In the genomic region with DNA sequence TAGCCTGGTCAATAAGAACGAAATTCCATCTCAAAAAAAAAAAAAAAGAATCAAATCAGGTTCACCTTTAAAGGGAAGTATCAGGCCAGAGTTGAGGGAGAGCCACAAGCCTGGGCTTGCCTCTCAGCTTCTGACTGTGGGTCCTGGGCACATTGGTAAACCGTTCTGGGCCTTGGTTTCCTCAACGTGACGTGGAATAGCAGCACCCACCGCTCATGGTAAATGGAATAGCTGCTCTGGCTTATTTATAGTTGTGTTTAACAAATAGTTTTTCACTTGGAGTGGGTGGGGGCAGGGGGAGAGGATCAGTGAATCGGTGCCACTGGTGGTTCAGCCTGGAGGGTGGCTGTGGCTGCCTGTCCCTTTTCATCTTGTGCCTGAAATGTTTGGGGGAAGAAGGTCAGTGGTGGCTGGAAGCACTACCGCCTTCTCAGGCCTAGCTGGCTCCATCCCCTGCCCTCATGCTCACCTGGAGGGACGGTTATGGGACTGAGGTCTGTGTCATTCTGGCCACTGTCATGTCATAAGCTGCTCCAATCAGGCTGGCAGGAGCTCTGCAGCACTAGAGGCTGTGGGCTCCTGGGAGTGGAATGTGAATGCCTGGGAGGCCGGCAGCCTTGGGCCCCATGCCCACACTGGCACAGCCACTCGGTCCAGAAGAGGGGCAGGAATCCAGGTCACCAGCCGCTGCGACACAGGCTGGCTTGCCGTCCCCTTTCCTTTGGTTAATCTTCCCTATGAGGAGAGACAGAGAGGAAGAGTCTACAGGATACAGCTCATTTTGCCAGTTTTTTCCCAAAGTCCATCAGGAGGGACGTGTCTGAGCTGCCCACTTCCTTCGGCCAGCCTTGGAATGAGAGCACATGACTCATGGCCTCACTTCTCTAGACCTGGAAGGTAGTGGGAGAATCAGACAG, we compare ENCODE assay signal across 11 cellular contexts. TPM values are rescaled to one million over a fixed set of nuclear protein-coding genes. Genes with fewer than 3 reads are reported as not detected.
DNase-seq lines count a peak whose midpoint lies in the region; ATAC-seq and TF ChIP-seq lines count a peak whose summit lies in the region.
"Had no signal": no experiment of that assay in that cellular context is flagged by ENCODE, and none has a peak within 500 bp of the region (broad histone marks: within the 10 kb centered on the region; RNA-seq: fewer than 3 reads in every experiment).

No MANE protein-coding gene starts in this region.

- H3K4me3 Mint-ChIP-seq in activated T-cell treated with anti-CD3 and anti-CD28 coated beads, Interleukin-2, amount 50 U/mL, for 4 hours = no peak overlapping the region
- H3K4me3 Mint-ChIP-seq: CD14-positive monocyte had no signal

- peak; percentile 20 for DNase-seq in activated T-cell treated with anti-CD3 and anti-CD28 coated beads, Interleukin-2, amount 50 U/mL, for 1 hour
- no peak for DNase-seq in activated T-cell treated with anti-CD3 and anti-CD28 coated beads, Interleukin-2, amount 50 U/mL, for 4 hours
- DNase-seq in mucosa of descending colon = peak in 2 of 3 donors; percentile 25 to 45

- H3K4me3 ChIP-seq in mucosa of descending colon = no peak overlapping the region
- H3K4me3 ChIP-seq in urinary bladder (ENCODE audit: low read depth, low read length) = no peak overlapping the region

- H3K27ac ChIP-seq in cingulate gyrus (ENCODE audit: low read depth, low read length) (peak overlapping the region; percentile 35), urinary bladder (ENCODE audit: low read depth) (peak overlapping the region; percentile 86)
- H3K27ac ChIP-seq: VCaP had no signal

- no peak for ATAC-seq in activated T-cell treated with anti-CD3 and anti-CD28 coated beads, Interleukin-2, amount 50 U/mL, for 4 hours
- ATAC-seq in mucosa of descending colon (no peak), HG02840 (IDR thresholded peaks at IDR 0.05; ENCODE audit: low FRiP score, unreplicated experiment) (no peak), HG03196 (IDR thresholded peaks at IDR 0.05; ENCODE audit: unreplicated experiment) (no peak), GM18873 (IDR thresholded peaks at IDR 0.05; ENCODE audit: low FRiP score, unreplicated experiment) (no peak)

- 72% methylated on average over 15 of the region's 15 CpGs for WGBS in urinary bladder

- TF ChIP-seq CTCF in mucosa of descending colon (IDR thresholded peaks at IDR 0.05) = no peak

- intact Hi-C loops in mucosa of descending colon (cut with DNase I, micrococcal nuclease) = loop anchor here in 1 of 2 donors (10.0 kb wide), 1 partner anchor 93 kb away; a partner anchor contains a TSS

- H3K9me3 Mint-ChIP-seq in activated T-cell treated with anti-CD3 and anti-CD28 coated beads, Interleukin-2, amount 50 U/mL, for 4 hours = no peaks in the 10 kb centered on the region
- H3K9me3 Mint-ChIP-seq: CD14-positive monocyte had no signal

- no peaks in the 10 kb centered on the region for H3K27me3 Mint-ChIP-seq in activated T-cell treated with anti-CD3 and anti-CD28 coated beads, Interleukin-2, amount 50 U/mL, for 4 hours (ENCODE audit: low read depth)

- peaks cover 10% of the 10 kb centered on the region for H3K4me1 ChIP-seq in mucosa of descending colon (ENCODE audit: low read depth)
- peaks cover 1% of the 10 kb centered on the region for H3K4me1 ChIP-seq in urinary bladder (ENCODE audit: insufficient read depth)

- no peaks in the 10 kb centered on the region for H3K36me3 ChIP-seq in mucosa of descending colon (ENCODE audit: low read depth)
- H3K36me3 ChIP-seq in urinary bladder (ENCODE audit: insufficient read depth) = no peaks in the 10 kb centered on the region

- no peaks in the 10 kb centered on the region for H3K9me3 ChIP-seq in mucosa of descending colon

- no peaks in the 10 kb centered on the region for H3K36me3 Mint-ChIP-seq in activated T-cell treated with anti-CD3 and anti-CD28 coated beads, Interleukin-2, amount 50 U/mL, for 4 hours (ENCODE audit: insufficient read depth)
- H3K36me3 Mint-ChIP-seq: CD14-positive monocyte had no signal

- peaks cover 93% of the 10 kb centered on the region for H3K4me1 Mint-ChIP-seq in activated T-cell treated with anti-CD3 and anti-CD28 coated beads, Interleukin-2, amount 50 U/mL, for 4 hours (ENCODE audit: low read depth)

RNA-seq across cellular contexts. Expression of a gene that starts 27.0 kb away (rescaled TPM):
- 100 to 1,000 TPM in 2 of 3 donors, 10 to 100 TPM in 1; 77.3 to 109 (median 108) TPM for total RNA-seq in activated T-cell treated with anti-CD3 and anti-CD28 coated beads, Interleukin-2, amount 50 U/mL, for 4 hours
- total RNA-seq in mucosa of descending colon = 1 to 10 TPM in 1 of 3 donors, under 1 TPM in 2; 0.44 to 3.2 (median 0.87) TPM
- total RNA-seq in urinary bladder = 0.58 TPM
- polyA plus RNA-seq in urinary bladder = 0.39 TPM
- total RNA-seq: epithelial cell of proximal tubule had no signal

RNA-seq across cellular contexts. Expression of a gene that starts 36.9 kb away (rescaled TPM):
- 1 to 10 TPM; 3.9 to 4.7 (median 4.1) TPM for total RNA-seq in activated T-cell treated with anti-CD3 and anti-CD28 coated beads, Interleukin-2, amount 50 U/mL, for 4 hours
- 10 to 100 TPM in 1 of 3 donors, 1 to 10 TPM in 2; 3.0 to 13.1 (median 3.3) TPM for total RNA-seq in mucosa of descending colon
- 5.4 TPM for total RNA-seq in urinary bladder
- polyA plus RNA-seq in urinary bladder = 5.0 TPM
- total RNA-seq: epithelial cell of proximal tubule had no signal
- polyA plus RNA-seq: CD14-positive monocyte had no signal

Comparison
In these comparisons a context has a peak if more than half of its experiments do, and no peak if none do; other contexts are left out.
1. RNA of a gene that starts 27.0 kb away (total RNA-seq): 77.3 to 109 TPM in activated T-cell treated with anti-CD3 and anti-CD28 coated beads, Interleukin-2, amount 50 U/mL, for 4 hours; 0.44 to 3.2 TPM in mucosa of descending colon and 0.58 TPM in urinary bladder (single experiment); every median in the first group is over 10 times any median in the second.